27 cellular contexts compared by ENCODE assay signal in genomic region chr21:36395353-36396111, GRCh38. TPM values are rescaled to one million over a fixed set of nuclear protein-coding genes. Genes with fewer than 3 reads are reported as not detected.
DNase-seq lines count a peak whose midpoint lies in the region; ATAC-seq and TF ChIP-seq lines count a peak whose summit lies in the region.
"Had no signal": no experiment of that assay in that cellular context is flagged by ENCODE, and none has a peak within 500 bp of the region (broad histone marks: within the 10 kb centered on the region; RNA-seq: fewer than 3 reads in every experiment).

No MANE protein-coding gene starts in this region.

- peaks cover 14% of the 10 kb centered on the region for H3K36me3 Mint-ChIP-seq in central memory CD8-positive, alpha-beta T cell (ENCODE audit: insufficient read depth)

- no peaks in the 10 kb centered on the region for H3K27me3 ChIP-seq in sigmoid colon
- H3K27me3 ChIP-seq: BLaER1 treated with 17β-estradiol and CSF1 and Interleukin-3, amounts not matched to agents 10 nM and 100 nM had no signal

- DNase-seq in D341Med (ENCODE audit: low spot score), result peak; percentile 68
- DNase-seq in NCI-H524 treated with DMSO at 0.1 percent for 48 hours (lab: John Stamatoyannopoulos, UW), result peak; percentile 15
- no peak for DNase-seq in central memory CD8-positive, alpha-beta T cell (ENCODE audit: low spot score in 2 of 2)
- DNase-seq in sigmoid colon, result peak; percentile 27
- DNase-seq in DMS79 (lab: John Stamatoyannopoulos, UW), result no peak
- DNase-seq in COLO829 (ENCODE audit: low spot score), result no peak
- DNase-seq: AML-193; CD4-positive, alpha-beta T cell; COR-L47; DMS 273 treated with DMSO at 0.1 percent for 48 hours; DMS79 treated with DMSO at 0.1 percent for 48 hours; GF-D8; KBM-7; MV-4-11; NCI-H1105; NCI-H1436 treated with DMSO at 0.1 percent for 48 hours; NCI-H187 treated with DMSO at 0.1 percent for 48 hours; NCI-H2171 treated with DMSO at 0.1 percent for 48 hours; NCI-H345; NCI-H510A treated with DMSO at 0.1 percent for 48 hours; NCI-H774; SHP77 treated with DMSO at 0.1 percent for 48 hours had no signal

- no peaks in the 10 kb centered on the region for H3K4me1 ChIP-seq in sigmoid colon
- H3K4me1 ChIP-seq: A549; BLaER1 treated with 17β-estradiol and CSF1 and Interleukin-3, amounts not matched to agents 10 nM and 100 nM had no signal

- no peak overlapping the region for H3K4me3 ChIP-seq in sigmoid colon
- H3K4me3 ChIP-seq: A549; BLaER1 treated with 17β-estradiol and CSF1 and Interleukin-3, amounts not matched to agents 10 nM and 100 nM had no signal

- H3K27ac ChIP-seq in sigmoid colon, result no peak overlapping the region
- H3K27ac ChIP-seq: A549; BLaER1 treated with 17β-estradiol and CSF1 and Interleukin-3, amounts not matched to agents 10 nM and 100 nM had no signal

- no peak for TF ChIP-seq EP300 in sigmoid colon (IDR thresholded peaks at IDR 0.05)

- H3K4me3 Mint-ChIP-seq in central memory CD8-positive, alpha-beta T cell, result no peak overlapping the region
- H3K4me3 Mint-ChIP-seq: CD4-positive, alpha-beta T cell had no signal

- H3K27me3 Mint-ChIP-seq in central memory CD8-positive, alpha-beta T cell, result no peaks in the 10 kb centered on the region
- H3K27me3 Mint-ChIP-seq: CD4-positive, alpha-beta T cell had no signal

- no peaks in the 10 kb centered on the region for H3K9me3 ChIP-seq in sigmoid colon
- H3K9me3 ChIP-seq: A549 had no signal

- WGBS in sigmoid colon, 2 donors, result 94 to 95% methylated on average over 6 of the region's 6 CpGs

- peak overlapping the region; percentile 67 for H3K27ac Mint-ChIP-seq in central memory CD8-positive, alpha-beta T cell (ENCODE audit: low read depth)
- H3K27ac Mint-ChIP-seq: CD4-positive, alpha-beta T cell had no signal

- no peaks in the 10 kb centered on the region for H3K9me3 Mint-ChIP-seq in central memory CD8-positive, alpha-beta T cell

- no peaks in the 10 kb centered on the region for H3K4me1 Mint-ChIP-seq in central memory CD8-positive, alpha-beta T cell

- no peak for ATAC-seq in central memory CD8-positive, alpha-beta T cell (replicated peaks; ENCODE audit: extremely low read depth, poor library complexity, severe bottlenecking)
- ATAC-seq in GM21515 (IDR thresholded peaks at IDR 0.05; ENCODE audit: unreplicated experiment), result no peak
- no peak for ATAC-seq in GM19035 (IDR thresholded peaks at IDR 0.05; ENCODE audit: unreplicated experiment)
- ATAC-seq: A549, Panc1 had no signal

- TF ChIP-seq POLR2A in sigmoid colon (IDR thresholded peaks at IDR 0.05), result no peak

- intact Hi-C loops in sigmoid colon (cut with DNase I), result no loop called here

- H3K36me3 ChIP-seq in sigmoid colon, result no peaks in the 10 kb centered on the region

- TF ChIP-seq CTCF in sigmoid colon (IDR thresholded peaks at IDR 0.05), result no peak

RNA-seq across cellular contexts. Expression of gene CHAF1B, which starts 10.3 kb away (rescaled TPM):
- under 1 TPM; 0.36 to 0.95 (median 0.61) TPM for total RNA-seq in sigmoid colon
- polyA plus RNA-seq in sigmoid colon, result 1 to 10 TPM in 2 of 3 donors, under 1 TPM in 1; 0.60 to 3.5 (median 1.4) TPM

Comparison
In these comparisons a context has a peak if more than half of its experiments do, and no peak if none do; other contexts are left out.
1. DNase-seq: peak in D341Med (single experiment), NCI-H524 treated with DMSO at 0.1 percent for 48 hours (single experiment) and sigmoid colon (single experiment); none in central memory CD8-positive, alpha-beta T cell (0 of 2), DMS79 (single experiment) and COLO829 (single experiment).